28 cellular contexts compared by ENCODE assay signal in the genomic region with DNA sequence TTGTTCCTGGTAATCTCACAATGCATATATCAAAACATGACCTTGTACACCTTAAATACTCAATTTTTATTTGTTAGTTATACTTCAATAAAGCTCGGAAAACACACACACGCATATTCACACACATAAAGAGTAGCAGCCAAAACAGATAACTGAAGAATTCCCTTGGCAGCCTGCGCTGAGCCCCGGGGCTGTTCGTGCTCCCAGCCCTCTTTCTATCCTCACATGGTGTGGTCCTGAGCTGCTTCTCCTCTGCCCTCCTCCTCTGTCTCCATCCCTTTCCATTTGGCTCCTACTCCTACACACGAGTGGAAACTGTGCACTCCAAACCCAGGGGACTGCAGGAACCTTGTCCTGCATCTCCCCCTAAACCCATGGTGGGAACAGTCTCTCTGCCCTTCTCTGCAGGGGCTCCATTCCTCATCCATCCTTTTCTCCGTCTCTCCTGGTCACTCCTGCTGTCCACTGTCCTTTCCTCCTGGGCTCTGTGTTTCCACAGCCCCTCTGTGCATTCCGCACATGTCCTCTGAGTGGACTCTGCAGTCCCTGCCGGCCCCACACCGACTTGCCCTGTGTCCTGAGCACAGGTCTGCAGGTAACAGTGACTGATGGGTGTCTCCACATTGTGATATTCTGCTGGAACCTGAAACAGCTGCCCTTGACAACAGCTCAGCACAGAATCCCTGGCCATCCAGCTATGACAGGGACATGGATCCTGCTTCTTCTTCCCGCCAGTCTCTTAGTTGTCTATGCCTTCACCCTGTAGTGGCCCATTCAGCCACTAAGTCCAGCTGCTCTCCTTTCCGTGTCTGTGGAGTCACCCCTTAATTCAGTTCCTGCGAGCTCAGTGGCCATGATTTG.
DNase-seq lines count a peak whose midpoint lies in the region; ATAC-seq lines count a peak whose summit lies in the region.
"Had no signal": no experiment of that assay in that cellular context is flagged by ENCODE, and none has a peak within 500 bp of the region (broad histone marks: within the 10 kb centered on the region; RNA-seq: fewer than 3 reads in every experiment).

No MANE protein-coding gene starts in this region.

- H2AFZ ChIP-seq in mesenchymal stem cell (ENCODE audit: low read depth, low read length), result no peak overlapping the region

- H2BK15ac ChIP-seq in mesenchymal stem cell (ENCODE audit: low read depth, poor library complexity, severe bottlenecking), result peak overlapping the region; percentile 17

- peak overlapping the region; percentile 11 for H3K27ac Mint-ChIP-seq in activated naive CD8-positive, alpha-beta T cell treated with anti-CD3 and anti-CD28 coated beads, Interleukin-2, amount 10 ng/mL, durations not matched to agents 7 days and 5 days
- H3K27ac Mint-ChIP-seq in activated naive CD8-positive, alpha-beta T cell treated with anti-CD3 and anti-CD28 coated beads for 36 hours, result no peak overlapping the region
- H3K27ac Mint-ChIP-seq: activated CD8-positive, alpha-beta T cell treated with anti-CD3 and anti-CD28 coated beads for 36 hours; activated naive CD8-positive, alpha-beta T cell treated with anti-CD3 and anti-CD28 coated beads, Interleukin-2, amount 50 U/mL, for 24 hours had no signal

- H3K4ac ChIP-seq in mesenchymal stem cell (ENCODE audit: low read depth in 1 of 2, low read length in 2 of 2), result peak overlapping the region; percentile 47 to 48

- no peak overlapping the region for H3K14ac ChIP-seq in mesenchymal stem cell (ENCODE audit: low read length in 2 of 2)

- no peak for ATAC-seq in activated naive CD8-positive, alpha-beta T cell treated with anti-CD3 and anti-CD28 coated beads, Interleukin-2, amount 10 ng/mL, durations not matched to agents 7 days and 5 days (ENCODE audit: low read depth)
- ATAC-seq in Right ventricle myocardium inferior, result peak; percentile 65
- ATAC-seq: activated CD4-positive, CD25-positive, alpha-beta regulatory T cell treated with anti-CD3 and anti-CD28 coated beads, Interleukin-2, amount 50 U/mL, for 24 hours; activated CD8-positive, alpha-beta T cell treated with anti-CD3 and anti-CD28 coated beads for 36 hours; activated naive CD8-positive, alpha-beta T cell treated with anti-CD3 and anti-CD28 coated beads, Interleukin-2, amount 50 U/mL, for 24 hours; K562; sciatic nerve; stimulated activated naive CD8-positive, alpha-beta T cell treated with anti-CD3 and anti-CD28 coated beads, Interleukin-15, Interleukin-2, amounts not matched to agents 100 U/mL and 50 U/mL, for 24 hours had no signal

- H3K4me1 Mint-ChIP-seq in activated naive CD8-positive, alpha-beta T cell treated with anti-CD3 and anti-CD28 coated beads, Interleukin-2, amount 10 ng/mL, durations not matched to agents 7 days and 5 days, result peaks cover 5% of the 10 kb centered on the region
- H3K4me1 Mint-ChIP-seq in activated naive CD8-positive, alpha-beta T cell treated with anti-CD3 and anti-CD28 coated beads for 36 hours, result no peaks in the 10 kb centered on the region
- H3K4me1 Mint-ChIP-seq: neural crest cell had no signal

- no peak for DNase-seq in activated naive CD8-positive, alpha-beta T cell treated with anti-CD3 and anti-CD28 coated beads, Interleukin-2, amount 10 ng/mL, durations not matched to agents 7 days and 5 days
- no peak for DNase-seq in activated naive CD8-positive, alpha-beta T cell treated with anti-CD3 and anti-CD28 coated beads for 36 hours
- DNase-seq in Right ventricle myocardium inferior (ENCODE audit: missing footprints) (peak; percentile 65), mesenchymal stem cell (no peak), NCI-H1694 treated with DMSO at 0.1 percent for 48 hours (lab: John Stamatoyannopoulos, UW) (no peak), ACHN (no peak), NCI-H187 treated with DMSO at 0.1 percent for 48 hours (lab: John Stamatoyannopoulos, UW) (no peak), AG20443 (ENCODE audit: low spot score) (no peak)
- DNase-seq: activated CD8-positive, alpha-beta T cell treated with anti-CD3 and anti-CD28 coated beads for 36 hours; activated effector memory CD4-positive, alpha-beta T cell treated with anti-CD3 and anti-CD28 coated beads, Interleukin-2, amount 50 U/mL, for 16 hours; activated naive CD8-positive, alpha-beta T cell treated with anti-CD3 and anti-CD28 coated beads, Interleukin-2, amount 50 U/mL, for 24 hours; activated T-cell treated with anti-CD3 and anti-CD28 coated beads, Interleukin-2, amount 50 U/mL, for 1 hour; central memory CD4-positive, alpha-beta T cell; DMS53; GDM1; kidney glomerular epithelial cell; mammary epithelial cell; NCI-H1417; NCI-H345; NCI-H748 treated with DMSO at 0.1 percent for 48 hours; posterior cingulate gyrus; stimulated activated naive CD8-positive, alpha-beta T cell treated with anti-CD3 and anti-CD28 coated beads, Interleukin-15, Interleukin-2, amounts not matched to agents 100 U/mL and 50 U/mL, for 24 hours had no signal

- H3K4me3 Mint-ChIP-seq in activated naive CD8-positive, alpha-beta T cell treated with anti-CD3 and anti-CD28 coated beads, Interleukin-2, amount 10 ng/mL, durations not matched to agents 7 days and 5 days, result no peak overlapping the region
- H3K4me3 Mint-ChIP-seq in activated naive CD8-positive, alpha-beta T cell treated with anti-CD3 and anti-CD28 coated beads for 36 hours, result no peak overlapping the region
- H3K4me3 Mint-ChIP-seq: activated CD8-positive, alpha-beta T cell treated with anti-CD3 and anti-CD28 coated beads for 36 hours; activated naive CD8-positive, alpha-beta T cell treated with anti-CD3 and anti-CD28 coated beads, Interleukin-2, amount 50 U/mL, for 24 hours; neural crest cell had no signal

- H2BK12ac ChIP-seq in mesenchymal stem cell (ENCODE audit: low read length in 2 of 2), result peak overlapping the region; percentile 89 to 92

- peak overlapping the region; percentile 81 for H4K91ac ChIP-seq in mesenchymal stem cell (ENCODE audit: low read length)

- WGBS in mesenchymal stem cell, result 88% methylated on average over 13 of the region's 13 CpGs

- H3K27me3 ChIP-seq in mesenchymal stem cell (ENCODE audit: control insufficient read depth in 1 of 2, insufficient read depth in 1 of 2, low read length in 2 of 2), result peaks cover 0 to 3% of the 10 kb centered on the region in 2 experiments

- no peak overlapping the region for H2BK5ac ChIP-seq in mesenchymal stem cell (ENCODE audit: low read depth, low read length, poor library complexity, severe bottlenecking)

- intact Hi-C loops in Right ventricle myocardium inferior (cut with DNase I), result no loop called here

- no peaks in the 10 kb centered on the region for H3K36me3 Mint-ChIP-seq in activated naive CD8-positive, alpha-beta T cell treated with anti-CD3 and anti-CD28 coated beads, Interleukin-2, amount 10 ng/mL, durations not matched to agents 7 days and 5 days
- H3K36me3 Mint-ChIP-seq in activated naive CD8-positive, alpha-beta T cell treated with anti-CD3 and anti-CD28 coated beads for 36 hours, result no peaks in the 10 kb centered on the region

- no peaks in the 10 kb centered on the region for H3K9me3 ChIP-seq in mesenchymal stem cell (ENCODE audit: control insufficient read depth, low read length)
- H3K9me3 ChIP-seq: A549, thoracic aorta had no signal

- no peaks in the 10 kb centered on the region for H3K9me3 Mint-ChIP-seq in activated naive CD8-positive, alpha-beta T cell treated with anti-CD3 and anti-CD28 coated beads, Interleukin-2, amount 10 ng/mL, durations not matched to agents 7 days and 5 days
- no peaks in the 10 kb centered on the region for H3K9me3 Mint-ChIP-seq in activated naive CD8-positive, alpha-beta T cell treated with anti-CD3 and anti-CD28 coated beads for 36 hours
- H3K9me3 Mint-ChIP-seq: activated CD8-positive, alpha-beta T cell treated with anti-CD3 and anti-CD28 coated beads for 36 hours; activated naive CD8-positive, alpha-beta T cell treated with anti-CD3 and anti-CD28 coated beads, Interleukin-2, amount 50 U/mL, for 24 hours; neural crest cell had no signal

- in situ Hi-C loops in ACHN (cut with HindIII; ENCODE audit: low pct_ligation_motif_present, low pct_unique_long_range_greater_than_20kb, low sequenced_read_pairs), result no loop called here

- H3K36me3 ChIP-seq in mesenchymal stem cell (ENCODE audit: control insufficient read depth in 1 of 2, insufficient read depth in 2 of 2, low read depth in 1 of 2, low read length in 2 of 2), result no peaks in the 10 kb centered on the region
- H3K36me3 ChIP-seq: thoracic aorta had no signal

- H3K4me2 ChIP-seq in mesenchymal stem cell (ENCODE audit: low read length, poor library complexity, severe bottlenecking), result no peak overlapping the region
- H3K4me2 ChIP-seq: A549 had no signal

- H3K18ac ChIP-seq in mesenchymal stem cell (ENCODE audit: low read depth in 1 of 2, low read length in 2 of 2), result peak overlapping the region; percentile 49 to 67

- H3K79me1 ChIP-seq in mesenchymal stem cell (replicated peaks; ENCODE audit: low read length, poor library complexity, severe bottlenecking), result no peaks in the 10 kb centered on the region

- peak overlapping the region; percentile 36 for H2BK120ac ChIP-seq in mesenchymal stem cell (ENCODE audit: low read depth, low read length)

- H3K9ac ChIP-seq in mesenchymal stem cell (ENCODE audit: low read length), result no peak overlapping the region

- peaks cover 7% of the 10 kb centered on the region for H3K27me3 Mint-ChIP-seq in activated naive CD8-positive, alpha-beta T cell treated with anti-CD3 and anti-CD28 coated beads, Interleukin-2, amount 10 ng/mL, durations not matched to agents 7 days and 5 days
- no peaks in the 10 kb centered on the region for H3K27me3 Mint-ChIP-seq in activated naive CD8-positive, alpha-beta T cell treated with anti-CD3 and anti-CD28 coated beads for 36 hours
- H3K27me3 Mint-ChIP-seq: activated CD8-positive, alpha-beta T cell treated with anti-CD3 and anti-CD28 coated beads for 36 hours; activated naive CD8-positive, alpha-beta T cell treated with anti-CD3 and anti-CD28 coated beads, Interleukin-2, amount 50 U/mL, for 24 hours had no signal

- H4K8ac ChIP-seq in mesenchymal stem cell (ENCODE audit: low read length), result peak overlapping the region; percentile 16

- POLR2A ChIA-PET in activated naive CD8-positive, alpha-beta T cell treated with anti-CD3 and anti-CD28 coated beads, Interleukin-2, amount 10 ng/mL, durations not matched to agents 7 days and 5 days (lab: Charles Lee), result no interaction called here

- no peak overlapping the region for H3K27ac ChIP-seq in mesenchymal stem cell (ENCODE audit: low read length, poor library complexity, severe bottlenecking)

- no peak overlapping the region for H2AK5ac ChIP-seq in mesenchymal stem cell (ENCODE audit: low read length, severe bottlenecking)

- peaks cover 19% of the 10 kb centered on the region for H3K4me1 ChIP-seq in mesenchymal stem cell (ENCODE audit: control insufficient read depth, insufficient read depth, low read depth, low read length)

- H3K23ac ChIP-seq in mesenchymal stem cell (ENCODE audit: low read length in 2 of 2), result no peak overlapping the region

- no peak overlapping the region for H3K4me3 ChIP-seq in mesenchymal stem cell (ENCODE audit: insufficient read depth in 1 of 2, low read depth in 1 of 2, low read length in 2 of 2)
- H3K4me3 ChIP-seq: A549, K562, thoracic aorta had no signal
